In genomic region chr18:26619350-26619749, GRCh38 we compare ENCODE assay signal across 27 cellular contexts.
"Had no signal": no experiment of that assay in that cellular context is flagged by ENCODE, and none has a peak within 500 bp of the region (broad histone marks: within the 10 kb centered on the region; RNA-seq: fewer than 3 reads in every experiment).

No MANE protein-coding gene starts in this region.

- H3K27ac ChIP-seq: stomach, suprapubic skin, testis, thoracic aorta, thyroid gland, tibial artery, tibial nerve, transverse colon, upper lobe of left lung, upper lobe of right lung, uterus, vagina had no signal

- H3K36me3 ChIP-seq: suprapubic skin, thoracic aorta, thyroid gland, tibial artery, tibial nerve, transverse colon, upper lobe of left lung, upper lobe of right lung, uterus, vagina had no signal

- H3K4me3 ChIP-seq: stomach, suprapubic skin, testis, thoracic aorta, thyroid gland, tibial artery, tibial nerve, transverse colon, upper lobe of left lung, upper lobe of right lung, uterus, vagina had no signal

- H3K27me3 ChIP-seq: stomach, suprapubic skin, testis, thyroid gland, tibial artery, tibial nerve, transverse colon, upper lobe of left lung, upper lobe of right lung, uterus, vagina had no signal

- H3K4me1 ChIP-seq: stomach, suprapubic skin, testis, thyroid gland, tibial artery, transverse colon, upper lobe of right lung, uterus had no signal

- ATAC-seq: stimulated activated effector memory CD8-positive, alpha-beta T cell treated with anti-CD3 and anti-CD28 coated beads, Interleukin-12 subunit alpha, Interleukin-12 subunit beta, amount 100 ng/mL, for 72 hours; stimulated activated memory B cell treated with anti-CD40 and anti-IgM and Interleukin-4, amounts not matched to agents 10 μg/mL and 1 μg/mL and 100 μg/mL, for 72 hours; stimulated activated naive B cell treated with anti-CD40 and anti-IgM and Interleukin-4, amounts not matched to agents 10 μg/mL and 1 μg/mL and 100 μg/mL, for 72 hours; stimulated activated naive CD8-positive, alpha-beta T cell treated with anti-CD3 and anti-CD28 coated beads, Interleukin-15, amount 100 ng/mL, for 72 hours; stimulated activated naive CD8-positive, alpha-beta T cell treated with anti-CD3 and anti-CD28 coated beads, Interleukin-15, Interleukin-2, amounts not matched to agents 100 U/mL and 50 U/mL, for 24 hours; upper lobe of right lung had no signal

- H3K27ac Mint-ChIP-seq: stimulated activated effector memory CD8-positive, alpha-beta T cell treated with anti-CD3 and anti-CD28 coated beads, Interleukin-12 subunit alpha, Interleukin-12 subunit beta, amount 100 ng/mL, for 72 hours; stimulated activated memory B cell treated with anti-CD40 and anti-IgM and Interleukin-4, amounts not matched to agents 10 μg/mL and 1 μg/mL and 100 μg/mL, for 72 hours; stimulated activated naive B cell treated with anti-CD40 and anti-IgM and Interleukin-4, amounts not matched to agents 10 μg/mL and 1 μg/mL and 100 μg/mL, for 72 hours; stimulated activated naive CD8-positive, alpha-beta T cell treated with anti-CD3 and anti-CD28 coated beads, Interleukin-15, amount 100 ng/mL, for 72 hours; stimulated activated naive CD8-positive, alpha-beta T cell treated with anti-CD3 and anti-CD28 coated beads, Interleukin-15, Interleukin-2, amounts not matched to agents 100 ng/mL and 50 ng/mL, for 24 hours; type B pancreatic cell had no signal

- H3K36me3 Mint-ChIP-seq: stimulated activated effector memory CD8-positive, alpha-beta T cell treated with anti-CD3 and anti-CD28 coated beads, Interleukin-12 subunit alpha, Interleukin-12 subunit beta, amount 100 ng/mL, for 72 hours had no signal

- DNase-seq: stimulated activated CD4-positive, alpha-beta T cell treated with anti-CD3 and anti-CD28 coated beads, Interleukin-2, amount 100 ng/mL, for 48 hours; stimulated activated CD4-positive, alpha-beta T cell treated with anti-CD3 and anti-CD28 coated beads, Interleukin-4, amount 100 ng/mL, for 1 hour; stimulated activated CD4-positive, alpha-beta T cell treated with anti-CD3 and anti-CD28 coated beads, Interleukin-4, amount 100 ng/mL, for 24 hours; stimulated activated CD4-positive, alpha-beta T cell treated with anti-CD3 and anti-CD28 coated beads, Interleukin-4, amount 100 ng/mL, for 4 hours; stimulated activated CD8-positive, alpha-beta memory T cell treated with anti-CD3 and anti-CD28 coated beads, Interleukin-4, amount 100 ng/mL, for 48 hours; stimulated activated naive B cell treated with anti-CD40 and anti-IgM and Interleukin-4, amounts not matched to agents 10 μg/mL and 1 μg/mL and 100 μg/mL, for 72 hours; stimulated activated naive CD4-positive, alpha-beta T cell; stimulated activated naive CD4-positive, alpha-beta T cell treated with Interleukin-2 at 50 U/mL for 16 hours; stimulated activated naive CD8-positive, alpha-beta T cell treated with anti-CD3 and anti-CD28 coated beads, Interleukin-15, amount 100 ng/mL, for 72 hours; stimulated activated naive CD8-positive, alpha-beta T cell treated with anti-CD3 and anti-CD28 coated beads, Interleukin-15, Interleukin-2, amounts not matched to agents 100 U/mL and 50 U/mL, for 24 hours; stomach; substantia nigra; testis; thyroid gland; tibial artery; transverse colon; upper lobe of left lung; upper lobe of right lung; uterus had no signal

- H3K4me1 Mint-ChIP-seq: stimulated activated effector memory CD8-positive, alpha-beta T cell treated with anti-CD3 and anti-CD28 coated beads, Interleukin-12 subunit alpha, Interleukin-12 subunit beta, amount 100 ng/mL, for 72 hours; stimulated activated memory B cell treated with anti-CD40 and anti-IgM and Interleukin-4, amounts not matched to agents 10 μg/mL and 1 μg/mL and 100 μg/mL, for 72 hours; stimulated activated naive B cell treated with anti-CD40 and anti-IgM and Interleukin-4, amounts not matched to agents 10 μg/mL and 1 μg/mL and 100 μg/mL, for 72 hours; stimulated activated naive CD8-positive, alpha-beta T cell treated with anti-CD3 and anti-CD28 coated beads, Interleukin-15, amount 100 ng/mL, for 72 hours had no signal

- H3K9me3 ChIP-seq: suprapubic skin, testis, thoracic aorta, thyroid gland, transverse colon, upper lobe of right lung, uterus, vagina had no signal

- H3K4me3 Mint-ChIP-seq: stimulated activated effector memory CD8-positive, alpha-beta T cell treated with anti-CD3 and anti-CD28 coated beads, Interleukin-12 subunit alpha, Interleukin-12 subunit beta, amount 100 ng/mL, for 72 hours; stimulated activated memory B cell treated with anti-CD40 and anti-IgM and Interleukin-4, amounts not matched to agents 10 μg/mL and 1 μg/mL and 100 μg/mL, for 72 hours; stimulated activated naive B cell treated with anti-CD40 and anti-IgM and Interleukin-4, amounts not matched to agents 10 μg/mL and 1 μg/mL and 100 μg/mL, for 72 hours; stimulated activated naive CD8-positive, alpha-beta T cell treated with anti-CD3 and anti-CD28 coated beads, Interleukin-15, amount 100 ng/mL, for 72 hours; stimulated activated naive CD8-positive, alpha-beta T cell treated with anti-CD3 and anti-CD28 coated beads, Interleukin-15, Interleukin-2, amounts not matched to agents 100 ng/mL and 50 ng/mL, for 24 hours; type B pancreatic cell had no signal

- H3K27me3 Mint-ChIP-seq: type B pancreatic cell had no signal
